Comparison of ENCODE assay signal across 8 cellular contexts in the genomic region with DNA sequence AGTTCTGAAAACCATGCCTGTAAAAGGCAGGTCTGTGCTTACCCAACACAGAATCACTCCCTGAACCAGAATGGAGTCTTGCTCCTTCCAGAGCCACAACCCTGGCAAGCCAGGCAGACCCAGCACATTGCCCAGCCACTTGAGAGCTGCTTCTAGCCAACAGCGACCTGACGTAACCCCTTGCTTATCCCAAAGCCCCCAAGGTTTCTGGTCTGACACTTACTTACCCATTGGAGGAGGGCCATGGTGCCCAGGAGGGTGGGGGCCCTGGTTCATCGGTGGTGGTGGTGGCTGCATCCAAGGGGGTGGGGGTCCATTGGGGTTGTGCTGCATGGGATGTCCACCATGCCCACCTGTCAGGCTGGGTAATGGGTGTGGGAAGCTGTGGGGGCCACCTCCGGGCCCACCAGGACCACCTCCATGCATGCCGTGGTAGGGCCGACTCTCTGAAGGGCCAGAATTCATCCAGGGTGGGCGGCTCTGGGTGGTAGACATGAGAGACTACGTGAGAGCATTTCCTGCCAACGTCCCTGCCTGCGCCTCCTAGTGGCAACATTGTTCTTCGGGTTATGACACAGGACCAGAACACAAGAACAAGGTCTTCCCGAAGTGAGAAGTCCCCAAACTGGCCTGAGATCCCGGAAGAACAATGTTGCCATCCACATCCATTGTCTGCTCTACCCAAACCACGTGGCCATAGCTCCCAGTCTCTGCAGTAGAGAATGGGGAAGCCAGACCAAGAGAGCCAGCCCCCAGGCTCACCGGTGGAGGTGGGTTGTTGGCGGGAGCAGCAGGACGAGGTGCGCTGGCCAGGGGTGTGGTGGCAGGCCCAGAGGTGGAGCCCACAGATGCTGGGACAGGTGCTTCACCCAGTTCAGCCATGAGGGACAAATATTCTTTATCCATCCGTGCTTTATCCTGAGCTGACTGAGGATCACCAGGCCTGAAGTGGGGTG. TPM values are rescaled to one million over a fixed set of nuclear protein-coding genes. Genes with fewer than 3 reads are reported as not detected.
A peak's percentile ranks its signal among the peaks of the same experiment; 100 is the strongest.
DNase-seq lines count a peak whose midpoint lies in the region; ATAC-seq and TF ChIP-seq lines count a peak whose summit lies in the region.

No MANE protein-coding gene starts in this region.

- H3K27ac ChIP-seq in DND-41 (ENCODE audit: low read length) (peak overlapping the region; percentile 33), caudate nucleus (ENCODE audit: low read depth, low read length) (peak overlapping the region; percentile 13), lung (ENCODE audit: low read depth in 1 of 2, low read length in 1 of 2) (peak overlapping the region in 1 of 2 donors; percentile 54)

- H3K27ac Mint-ChIP-seq in activated B cell treated with CpG ODN at 0.5 μM for 24 hours: peak overlapping the region; percentile 85

- peak; percentile 81 for DNase-seq in DND-41
- DNase-seq in activated B cell treated with CpG ODN at 0.5 μM for 24 hours: peak; percentile 60
- DNase-seq in caudate nucleus (lab: John Stamatoyannopoulos, UW): peak in 21 of 61 donors; percentile 14 to 56 (median 27)
- DNase-seq in lung (ENCODE audit: low spot score): peak; percentile 71
- peak; percentile 37 to 62 for DNase-seq in stimulated activated CD8-positive, alpha-beta memory T cell treated with anti-CD3 and anti-CD28 coated beads, Interleukin-15, amount 100 ng/mL, for 4 hours (ENCODE audit: low read depth in 2 of 2)
- DNase-seq in cerebellum (ENCODE audit: low spot score): no peak

- 51 to 54% methylated on average over 19 of the region's 19 CpGs for WGBS in lung, 2 donors

- H3K36me3 Mint-ChIP-seq in activated B cell treated with CpG ODN at 0.5 μM for 24 hours (ENCODE audit: low read depth): peaks cover 92% of the 10 kb centered on the region

- H3K27me3 ChIP-seq in DND-41 (ENCODE audit: insufficient read depth, low read length, poor library complexity): no peaks in the 10 kb centered on the region
- H3K27me3 ChIP-seq in lung (ENCODE audit: control insufficient read depth, insufficient read depth): no peaks in the 10 kb centered on the region

- ATAC-seq in DND-41 (ENCODE audit: insufficient read depth, low read depth) (peak; percentile 67), activated B cell treated with CpG ODN at 0.5 μM for 24 hours (ENCODE audit: low read depth) (no peak), lung (ENCODE audit: insufficient read depth, low FRiP score) (no peak), GM19324 (IDR thresholded peaks at IDR 0.05; ENCODE audit: low FRiP score, unreplicated experiment) (no peak)

- H3K4me2 ChIP-seq in DND-41 (ENCODE audit: insufficient read depth, low read length): 0 out of 2 replicates have a peak overlapping the region, but pooled peaks have one; percentile 3

- POLR2A ChIA-PET in activated B cell treated with CpG ODN at 0.5 μM for 24 hours (lab: Charles Lee): interaction anchor here (0.7 to 3.1 kb wide), 4 partner anchors 11 to 771 kb away, joined by 3 to 24 read pairs (median 7); a partner anchor contains a TSS

- peaks cover 98% of the 10 kb centered on the region for H4K20me1 ChIP-seq in DND-41 (ENCODE audit: insufficient read depth, low read length)

- H3K36me3 ChIP-seq in DND-41 (ENCODE audit: insufficient read depth, low read length): peaks cover 99% of the 10 kb centered on the region
- H3K36me3 ChIP-seq in lung (ENCODE audit: control insufficient read depth in 2 of 2, insufficient read depth in 2 of 2, low read length in 2 of 2): peaks cover 77 to 86% of the 10 kb centered on the region in 2 donors

- no peaks in the 10 kb centered on the region for H3K9me3 Mint-ChIP-seq in activated B cell treated with CpG ODN at 0.5 μM for 24 hours

- peaks cover 51% of the 10 kb centered on the region for H3K4me1 ChIP-seq in DND-41 (ENCODE audit: insufficient read depth, low read length)
- H3K4me1 ChIP-seq in lung (ENCODE audit: control insufficient read depth in 2 of 2, insufficient read depth in 2 of 2, low read length in 2 of 2): peaks cover 0 to 5% of the 10 kb centered on the region in 2 donors

- intact Hi-C loops in activated B cell treated with CpG ODN at 0.5 μM for 24 hours (cut with micrococcal nuclease): loop anchor here (1.0 kb wide), 2 partner anchors 24 to 79 kb away; no protein-coding TSS in a partner anchor

- H3K9me3 ChIP-seq in DND-41 (ENCODE audit: insufficient read depth, low read length, severe bottlenecking): no peaks in the 10 kb centered on the region
- no peaks in the 10 kb centered on the region for H3K9me3 ChIP-seq in lung (ENCODE audit: control insufficient read depth in 2 of 2, insufficient read depth in 1 of 2, low read length in 1 of 2)

- CTCF ChIA-PET in activated B cell treated with CpG ODN at 0.5 μM for 24 hours (lab: Charles Lee): interaction anchor here (1.0 to 4.5 kb wide), 3 partner anchors 9 to 30 kb away, joined by 3 to 24 read pairs (median 4); a partner anchor contains a TSS

- no peaks in the 10 kb centered on the region for H3K27me3 Mint-ChIP-seq in activated B cell treated with CpG ODN at 0.5 μM for 24 hours

- TF ChIP-seq CTCF in DND-41 (IDR thresholded peaks at IDR 0.05; ENCODE audit: borderline replicate concordance, extremely low read depth, low read length, poor library complexity, severe bottlenecking) (peak; percentile 89), LNCAP (IDR thresholded peaks at IDR 0.05) (peak; percentile 92), activated B cell treated with CpG ODN at 0.5 μM for 24 hours (IDR thresholded peaks at IDR 0.05) (peak; percentile 82), lung (IDR thresholded peaks at IDR 0.05; ENCODE audit: control extremely low read depth, extremely low read depth) (peak; percentile 10)

- no peak overlapping the region for H3K9ac ChIP-seq in DND-41 (ENCODE audit: low read depth, low read length)

- H3K4me3 Mint-ChIP-seq in activated B cell treated with CpG ODN at 0.5 μM for 24 hours: peak overlapping the region; percentile 11

- H3K4me3 ChIP-seq in DND-41 (ENCODE audit: low read depth in 1 of 2, low read length in 2 of 2) (no peak overlapping the region), lung (no peak overlapping the region)

- H3K4me1 Mint-ChIP-seq in activated B cell treated with CpG ODN at 0.5 μM for 24 hours: peaks cover 91% of the 10 kb centered on the region

- no peak overlapping the region for H2AFZ ChIP-seq in DND-41 (ENCODE audit: low read depth, low read length)

- peaks cover 80% of the 10 kb centered on the region for H3K79me2 ChIP-seq in DND-41 (ENCODE audit: insufficient read depth, low read length)

RNA-seq across cellular contexts. Expression of a gene that starts 7.8 kb away (rescaled TPM):
- total RNA-seq in activated B cell treated with CpG ODN at 0.5 μM for 24 hours (3.2 and 4.8 TPM in 2 replicates), lung (1 to 10 TPM; 3.7 to 3.8 TPM), cerebellum (1.1 TPM)
- polyA plus RNA-seq in lung: 1 to 10 TPM; 1.2 TPM

RNA-seq across cellular contexts. Expression of a gene that starts 10.7 kb away (rescaled TPM):
- total RNA-seq in activated B cell treated with CpG ODN at 0.5 μM for 24 hours (640 and 687 TPM in 2 replicates), lung (100 to 1,000 TPM; 196 to 213 TPM), cerebellum (108 TPM)
- 10 to 100 TPM; 76.2 to 97.8 TPM for polyA plus RNA-seq in lung

RNA-seq across cellular contexts. Expression of a gene that starts 23.7 kb away (rescaled TPM):
- 165 and 177 TPM in 2 replicates for total RNA-seq in activated B cell treated with CpG ODN at 0.5 μM for 24 hours
- total RNA-seq in lung: 10 to 100 TPM; 20.0 to 39.3 TPM
- polyA plus RNA-seq in lung: 10 to 100 TPM; 22.2 to 46.4 TPM
- total RNA-seq in cerebellum: 17.5 TPM

RNA-seq across cellular contexts. Expression of a gene that starts 35.4 kb away (rescaled TPM):
- total RNA-seq in activated B cell treated with CpG ODN at 0.5 μM for 24 hours (69.1 and 73.6 TPM in 2 replicates), lung (10 to 100 TPM; 23.3 to 41.8 TPM), cerebellum (10.1 TPM)
- polyA plus RNA-seq in lung: 10 to 100 TPM; 15.0 to 24.3 TPM

RNA-seq across cellular contexts. Expression of a gene that starts 42.7 kb away (rescaled TPM):
- total RNA-seq in activated B cell treated with CpG ODN at 0.5 μM for 24 hours (35.1 and 44.6 TPM in 2 replicates), lung (10 to 100 TPM; 18.8 to 24.9 TPM), cerebellum (13.2 TPM)
- 10 to 100 TPM; 15.0 to 18.5 TPM for polyA plus RNA-seq in lung

Comparison
In these comparisons a context has a peak if more than half of its experiments do, and no peak if none do; other contexts are left out.
1. CTCF ChIP-seq: peak in every context shown above with its lines; median percentile 92 in LNCAP; 89 in DND-41; 82 in activated B cell treated with CpG ODN at 0.5 μM for 24 hours; 10 in lung.